ENCODE assay signal across 1 cellular context in the genomic region with DNA sequence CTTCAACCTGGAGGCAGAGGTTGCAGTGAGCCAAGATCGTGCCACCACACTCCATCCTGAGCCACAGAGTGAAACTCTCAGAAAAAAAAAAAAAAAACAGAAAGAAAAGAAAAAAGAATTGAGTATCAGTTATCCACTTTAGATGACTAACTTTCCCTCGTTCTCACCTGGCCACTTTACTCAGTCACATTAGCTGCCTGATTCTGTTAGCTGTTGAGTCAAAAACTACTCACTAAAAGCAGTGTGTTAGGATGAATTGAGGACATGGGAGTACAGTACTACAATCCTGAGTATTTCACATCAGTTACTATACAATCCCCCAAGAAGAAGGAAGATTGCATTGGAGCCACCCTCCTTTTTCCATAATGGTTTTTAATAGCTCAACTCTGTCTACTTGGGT.
TF ChIP-seq lines count a peak whose summit lies in the region.

No MANE protein-coding gene starts in this region.

TF ChIP-seq in SK-N-SH, 30 proteins besides CTCF, POLR2A, EP300 and RAD21 (continued from another document):
- TF ChIP-seq, protein P1, sequence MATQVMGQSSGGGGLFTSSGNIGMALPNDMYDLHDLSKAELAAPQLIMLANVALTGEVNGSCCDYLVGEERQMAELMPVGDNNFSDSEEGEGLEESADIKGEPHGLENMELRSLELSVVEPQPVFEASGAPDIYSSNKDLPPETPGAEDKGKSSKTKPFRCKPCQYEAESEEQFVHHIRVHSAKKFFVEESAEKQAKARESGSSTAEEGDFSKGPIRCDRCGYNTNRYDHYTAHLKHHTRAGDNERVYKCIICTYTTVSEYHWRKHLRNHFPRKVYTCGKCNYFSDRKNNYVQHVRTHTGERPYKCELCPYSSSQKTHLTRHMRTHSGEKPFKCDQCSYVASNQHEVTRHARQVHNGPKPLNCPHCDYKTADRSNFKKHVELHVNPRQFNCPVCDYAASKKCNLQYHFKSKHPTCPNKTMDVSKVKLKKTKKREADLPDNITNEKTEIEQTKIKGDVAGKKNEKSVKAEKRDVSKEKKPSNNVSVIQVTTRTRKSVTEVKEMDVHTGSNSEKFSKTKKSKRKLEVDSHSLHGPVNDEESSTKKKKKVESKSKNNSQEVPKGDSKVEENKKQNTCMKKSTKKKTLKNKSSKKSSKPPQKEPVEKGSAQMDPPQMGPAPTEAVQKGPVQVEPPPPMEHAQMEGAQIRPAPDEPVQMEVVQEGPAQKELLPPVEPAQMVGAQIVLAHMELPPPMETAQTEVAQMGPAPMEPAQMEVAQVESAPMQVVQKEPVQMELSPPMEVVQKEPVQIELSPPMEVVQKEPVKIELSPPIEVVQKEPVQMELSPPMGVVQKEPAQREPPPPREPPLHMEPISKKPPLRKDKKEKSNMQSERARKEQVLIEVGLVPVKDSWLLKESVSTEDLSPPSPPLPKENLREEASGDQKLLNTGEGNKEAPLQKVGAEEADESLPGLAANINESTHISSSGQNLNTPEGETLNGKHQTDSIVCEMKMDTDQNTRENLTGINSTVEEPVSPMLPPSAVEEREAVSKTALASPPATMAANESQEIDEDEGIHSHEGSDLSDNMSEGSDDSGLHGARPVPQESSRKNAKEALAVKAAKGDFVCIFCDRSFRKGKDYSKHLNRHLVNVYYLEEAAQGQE (IDR thresholded peaks at IDR 0.05; ENCODE audit: low read depth, low read length): no peak
- TF ChIP-seq, protein P2, sequence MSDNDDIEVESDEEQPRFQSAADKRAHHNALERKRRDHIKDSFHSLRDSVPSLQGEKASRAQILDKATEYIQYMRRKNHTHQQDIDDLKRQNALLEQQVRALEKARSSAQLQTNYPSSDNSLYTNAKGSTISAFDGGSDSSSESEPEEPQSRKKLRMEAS (IDR thresholded peaks at IDR 0.05; ENCODE audit: low read depth): no peak
- TF ChIP-seq JUND (IDR thresholded peaks at IDR 0.05) (no peak), GATA2 (CRISPR knock-in tag; IDR thresholded peaks at IDR 0.05) (no peak), SIN3A (IDR thresholded peaks at IDR 0.05; ENCODE audit: borderline replicate concordance, low read depth, low read length) (no peak), RXRA (IDR thresholded peaks at IDR 0.05; ENCODE audit: borderline replicate concordance, low read depth) (no peak), RFX5 (IDR thresholded peaks at IDR 0.05; ENCODE audit: low read length) (no peak), RCOR1 (IDR thresholded peaks at IDR 0.05; ENCODE audit: low read length) (no peak), CHD2 (IDR thresholded peaks at IDR 0.05; ENCODE audit: low read length, partially characterized antibody) (no peak)
- TF ChIP-seq, protein P3, sequence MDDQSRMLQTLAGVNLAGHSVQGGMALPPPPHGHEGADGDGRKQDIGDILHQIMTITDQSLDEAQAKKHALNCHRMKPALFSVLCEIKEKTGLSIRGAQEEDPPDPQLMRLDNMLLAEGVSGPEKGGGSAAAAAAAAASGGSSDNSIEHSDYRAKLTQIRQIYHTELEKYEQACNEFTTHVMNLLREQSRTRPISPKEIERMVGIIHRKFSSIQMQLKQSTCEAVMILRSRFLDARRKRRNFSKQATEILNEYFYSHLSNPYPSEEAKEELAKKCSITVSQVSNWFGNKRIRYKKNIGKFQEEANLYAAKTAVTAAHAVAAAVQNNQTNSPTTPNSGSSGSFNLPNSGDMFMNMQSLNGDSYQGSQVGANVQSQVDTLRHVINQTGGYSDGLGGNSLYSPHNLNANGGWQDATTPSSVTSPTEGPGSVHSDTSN (IDR thresholded peaks at IDR 0.05): no peak
- TF ChIP-seq, protein P4, sequence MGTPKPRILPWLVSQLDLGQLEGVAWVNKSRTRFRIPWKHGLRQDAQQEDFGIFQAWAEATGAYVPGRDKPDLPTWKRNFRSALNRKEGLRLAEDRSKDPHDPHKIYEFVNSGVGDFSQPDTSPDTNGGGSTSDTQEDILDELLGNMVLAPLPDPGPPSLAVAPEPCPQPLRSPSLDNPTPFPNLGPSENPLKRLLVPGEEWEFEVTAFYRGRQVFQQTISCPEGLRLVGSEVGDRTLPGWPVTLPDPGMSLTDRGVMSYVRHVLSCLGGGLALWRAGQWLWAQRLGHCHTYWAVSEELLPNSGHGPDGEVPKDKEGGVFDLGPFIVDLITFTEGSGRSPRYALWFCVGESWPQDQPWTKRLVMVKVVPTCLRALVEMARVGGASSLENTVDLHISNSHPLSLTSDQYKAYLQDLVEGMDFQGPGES (IDR thresholded peaks at IDR 0.05; ENCODE audit: low read depth, low read length): no peak
- TF ChIP-seq, protein P5, sequence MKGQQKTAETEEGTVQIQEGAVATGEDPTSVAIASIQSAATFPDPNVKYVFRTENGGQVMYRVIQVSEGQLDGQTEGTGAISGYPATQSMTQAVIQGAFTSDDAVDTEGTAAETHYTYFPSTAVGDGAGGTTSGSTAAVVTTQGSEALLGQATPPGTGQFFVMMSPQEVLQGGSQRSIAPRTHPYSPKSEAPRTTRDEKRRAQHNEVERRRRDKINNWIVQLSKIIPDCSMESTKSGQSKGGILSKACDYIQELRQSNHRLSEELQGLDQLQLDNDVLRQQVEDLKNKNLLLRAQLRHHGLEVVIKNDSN (IDR thresholded peaks at IDR 0.05; ENCODE audit: borderline replicate concordance, low read depth): no peak
